ENCODE assay signal across 8 cellular contexts in the genomic region with DNA sequence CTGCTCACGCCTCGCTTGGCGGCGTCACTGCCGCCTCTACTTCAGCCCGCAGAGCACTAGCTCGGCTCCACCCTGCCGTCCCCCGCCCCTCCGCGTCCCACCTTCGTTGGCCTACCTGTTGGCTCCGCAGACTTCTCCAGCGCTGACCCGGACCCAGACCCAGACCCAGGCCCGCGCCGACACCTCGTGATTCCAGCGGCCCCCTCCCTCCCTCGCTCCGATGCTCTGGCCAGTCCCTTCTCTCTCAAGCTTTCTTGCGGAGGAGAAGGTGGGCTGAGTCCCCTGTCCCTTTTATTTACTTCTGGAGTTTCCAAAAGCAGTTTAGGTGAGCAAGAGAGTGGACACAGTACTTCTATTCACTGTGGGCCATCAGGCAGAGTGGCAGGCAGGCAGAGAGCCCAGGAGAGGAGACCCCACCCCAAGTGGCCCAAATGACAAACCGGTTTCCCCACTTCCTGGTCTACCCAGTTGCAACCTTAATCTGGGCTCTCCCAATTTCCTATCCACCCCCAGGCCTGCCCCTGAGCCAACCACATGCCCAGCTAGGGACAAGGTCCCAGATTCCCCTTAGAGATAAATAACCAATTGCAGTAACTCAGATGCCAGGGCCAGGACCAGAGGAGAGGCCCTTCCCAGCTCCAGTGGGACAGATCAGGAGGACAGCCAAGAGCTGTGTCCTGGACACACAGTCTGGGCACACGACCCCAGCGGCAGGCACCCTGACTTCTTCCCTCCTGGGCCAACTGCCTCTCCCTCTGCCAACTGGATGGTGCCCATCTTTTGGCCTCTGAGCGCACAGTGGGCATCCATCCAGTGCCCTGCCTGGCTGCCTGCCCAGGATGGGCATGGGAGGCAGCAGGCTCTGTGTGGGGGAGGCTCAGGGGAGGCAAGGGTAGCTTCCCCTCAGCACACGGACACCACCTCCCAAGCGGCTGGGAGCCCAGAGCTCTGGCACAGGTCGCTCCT. TPM values are rescaled to one million over a fixed set of nuclear protein-coding genes. Genes with fewer than 3 reads are reported as not detected.
A peak's percentile ranks its signal among the peaks of the same experiment; 100 is the strongest.
DNase-seq lines count a peak whose midpoint lies in the region; ATAC-seq lines count a peak whose summit lies in the region.

No MANE protein-coding gene starts in this region.

- H3K9me3 Mint-ChIP-seq in activated naive CD8-positive, alpha-beta T cell treated with anti-CD3 and anti-CD28 coated beads, Interleukin-2, amount 10 ng/mL, durations not matched to agents 7 days and 5 days = no peaks in the 10 kb centered on the region

- DNase-seq in NCI-H1694 treated with DMSO at 0.1 percent for 48 hours (lab: John Stamatoyannopoulos, UW) (peak; percentile 72), NCI-H1694 (lab: John Stamatoyannopoulos, UW) (no peak), islet precursor cell (peak; percentile 67), superior temporal gyrus (ENCODE audit: extremely low spot score) (peak; percentile 88), NCI-H774 (lab: John Stamatoyannopoulos, UW) (no peak), RKO (ENCODE audit: low spot score) (no peak)
- no peak for DNase-seq in activated naive CD8-positive, alpha-beta T cell treated with anti-CD3 and anti-CD28 coated beads, Interleukin-2, amount 10 ng/mL, durations not matched to agents 7 days and 5 days

- H3K4me1 Mint-ChIP-seq in activated naive CD8-positive, alpha-beta T cell treated with anti-CD3 and anti-CD28 coated beads, Interleukin-2, amount 10 ng/mL, durations not matched to agents 7 days and 5 days = peaks cover 9% of the 10 kb centered on the region

- no peak for ATAC-seq in activated naive CD8-positive, alpha-beta T cell treated with anti-CD3 and anti-CD28 coated beads, Interleukin-2, amount 10 ng/mL, durations not matched to agents 7 days and 5 days (ENCODE audit: low read depth)
- no peak for ATAC-seq in HG02885 (IDR thresholded peaks at IDR 0.05; ENCODE audit: poor library complexity, unreplicated experiment)

- H3K27ac Mint-ChIP-seq in activated naive CD8-positive, alpha-beta T cell treated with anti-CD3 and anti-CD28 coated beads, Interleukin-2, amount 10 ng/mL, durations not matched to agents 7 days and 5 days = no peak overlapping the region

- H3K36me3 Mint-ChIP-seq in activated naive CD8-positive, alpha-beta T cell treated with anti-CD3 and anti-CD28 coated beads, Interleukin-2, amount 10 ng/mL, durations not matched to agents 7 days and 5 days = no peaks in the 10 kb centered on the region

- peak overlapping the region; percentile 54 for H3K4me3 Mint-ChIP-seq in activated naive CD8-positive, alpha-beta T cell treated with anti-CD3 and anti-CD28 coated beads, Interleukin-2, amount 10 ng/mL, durations not matched to agents 7 days and 5 days

- POLR2A ChIA-PET in activated naive CD8-positive, alpha-beta T cell treated with anti-CD3 and anti-CD28 coated beads, Interleukin-2, amount 10 ng/mL, durations not matched to agents 7 days and 5 days (lab: Charles Lee) = interaction anchor here (1.8 kb wide), 1 partner anchor 48 kb away, joined by 7 read pairs; no protein-coding TSS in a partner anchor

- peaks cover 75% of the 10 kb centered on the region for H3K27me3 Mint-ChIP-seq in activated naive CD8-positive, alpha-beta T cell treated with anti-CD3 and anti-CD28 coated beads, Interleukin-2, amount 10 ng/mL, durations not matched to agents 7 days and 5 days

RNA-seq across cellular contexts. Expression of a gene that starts 1.2 kb away (rescaled TPM):
- total RNA-seq in activated naive CD8-positive, alpha-beta T cell treated with anti-CD3 and anti-CD28 coated beads, Interleukin-2, amount 10 ng/mL, durations not matched to agents 7 days and 5 days = under 1 TPM in 1 of 2 experiments, not detected in 1; 0.11 TPM

Comparison
In these comparisons a context has a peak if more than half of its experiments do, and no peak if none do; other contexts are left out.
1. DNase-seq: peak in NCI-H1694 treated with DMSO at 0.1 percent for 48 hours (single experiment), islet precursor cell (single experiment) and superior temporal gyrus (single experiment); none in NCI-H1694 (single experiment), activated naive CD8-positive, alpha-beta T cell treated with anti-CD3 and anti-CD28 coated beads, Interleukin-2, amount 10 ng/mL, durations not matched to agents 7 days and 5 days (single experiment), NCI-H774 (single experiment) and RKO (single experiment).